In the genomic region with DNA sequence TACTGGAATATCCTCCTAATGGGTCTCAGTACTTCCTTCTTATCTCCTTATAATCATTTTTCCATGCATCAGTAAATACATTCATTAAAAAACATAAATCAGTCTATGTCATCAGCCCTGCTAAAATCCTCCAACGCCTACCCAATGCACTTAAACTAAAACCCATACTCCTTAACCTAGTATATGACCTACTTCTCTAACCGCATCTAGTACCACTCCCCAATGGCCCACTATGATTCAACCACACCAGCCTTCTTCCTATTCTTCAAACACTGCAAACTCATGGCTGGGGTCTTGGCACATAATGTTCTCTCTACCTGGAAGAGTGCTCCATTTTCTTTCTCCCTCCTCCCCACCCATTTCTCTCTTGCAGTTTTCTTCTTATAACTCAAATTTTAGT, we compare ENCODE assay signal across 9 cellular contexts. TPM values are rescaled to one million over a fixed set of nuclear protein-coding genes. Genes with fewer than 3 reads are reported as not detected.
"Had no signal": no experiment of that assay in that cellular context is flagged by ENCODE, and none has a peak within 500 bp of the region (broad histone marks: within the 10 kb centered on the region; RNA-seq: fewer than 3 reads in every experiment).

No MANE protein-coding gene starts in this region.

- FAIRE-seq: HTR-8/SVneo had no signal

- H3K9me3 Mint-ChIP-seq: HFFc6 had no signal

- ATAC-seq: HCT116 had no signal

- H3K4me3 Mint-ChIP-seq: HFFc6 had no signal

- H3K4me3 ChIP-seq: GM23248, HAP-1 had no signal

- H3K9me3 ChIP-seq: HAP-1 had no signal

- H3K9ac ChIP-seq: GM23248 had no signal

- DNase-seq: GM23248, GOT3, H7, HFFc6, IMR-90, KBM-7 had no signal

- H2AFZ ChIP-seq: GM23248 had no signal

- H3K36me3 ChIP-seq: HAP-1 had no signal

- H3K27ac Mint-ChIP-seq: HFFc6 had no signal

- H3K27ac ChIP-seq: GM23248 had no signal

RNA-seq across cellular contexts. Expression of a gene that starts 18.7 kb away (rescaled TPM):
- total RNA-seq: GM23248 had no signal
- polyA plus RNA-seq: GM23248 had no signal
